ENCODE assay signal across 13 cellular contexts in the genomic region with DNA sequence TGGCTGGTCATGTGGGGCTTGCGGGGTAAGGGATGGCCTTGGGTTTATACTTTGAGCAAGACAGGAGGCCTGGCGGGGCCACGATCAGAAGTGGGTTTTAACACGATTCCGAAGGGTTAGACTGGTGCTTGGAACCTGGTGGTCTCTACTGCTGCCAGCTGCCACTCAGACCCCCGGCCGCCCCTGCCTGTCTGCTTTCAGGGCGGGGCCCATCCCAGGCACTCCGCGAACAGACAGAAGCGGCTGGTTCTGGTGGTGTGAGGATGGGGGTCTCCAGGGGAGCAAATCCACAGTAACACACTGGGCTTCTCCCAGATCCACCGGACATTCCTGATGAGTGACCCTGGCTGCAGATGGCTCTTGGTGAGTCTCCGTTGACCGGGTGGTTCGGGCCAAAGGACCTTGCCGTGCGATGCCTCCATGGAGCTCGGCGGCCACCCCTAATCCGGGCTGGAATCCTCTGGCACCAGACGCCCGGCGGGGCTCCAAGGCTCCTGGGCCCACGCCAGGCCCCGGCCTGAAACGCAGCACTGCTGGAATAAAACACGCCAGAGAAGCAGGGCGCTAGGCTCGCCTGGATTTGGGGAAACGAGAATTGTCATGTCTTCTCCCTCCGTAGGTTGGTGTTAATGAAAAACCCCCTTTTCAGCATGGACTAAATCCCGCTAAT. TPM values are rescaled to one million over a fixed set of nuclear protein-coding genes. Genes with fewer than 3 reads are reported as not detected.
DNase-seq lines count a peak whose midpoint lies in the region; ATAC-seq, FAIRE-seq and TF ChIP-seq lines count a peak whose summit lies in the region.
"Had no signal": no experiment of that assay in that cellular context is flagged by ENCODE, and none has a peak within 500 bp of the region (broad histone marks: within the 10 kb centered on the region; RNA-seq: fewer than 3 reads in every experiment).

No MANE protein-coding gene starts in this region.

- TF ChIP-seq CTCF in astrocyte (IDR thresholded peaks at IDR 0.05; ENCODE audit: insufficient read depth, low read depth, low read length): no peak
- no peak for TF ChIP-seq CTCF in mucosa of descending colon (IDR thresholded peaks at IDR 0.05)
- no peak for TF ChIP-seq CTCF in smooth muscle cell (IDR thresholded peaks at IDR 0.05; ENCODE audit: borderline replicate concordance, insufficient read depth, poor library complexity, severe bottlenecking)
- no peak for TF ChIP-seq CTCF in CD4-positive, alpha-beta T cell (IDR thresholded peaks at IDR 0.05)

- H3K4me3 ChIP-seq in astrocyte (ENCODE audit: insufficient read depth, low read depth, low read length): no peak overlapping the region
- no peak overlapping the region for H3K4me3 ChIP-seq in mucosa of descending colon
- H3K4me3 ChIP-seq in smooth muscle cell: no peak overlapping the region

- CTCF ChIA-PET in CD4-positive, alpha-beta T cell (lab: Charles Lee): no interaction called here

- no peak overlapping the region for H3K27ac ChIP-seq in astrocyte (ENCODE audit: low read depth, low read length)
- H3K27ac ChIP-seq in smooth muscle cell (ENCODE audit: low read depth): no peak overlapping the region
- no peak overlapping the region for H3K27ac ChIP-seq in CD4-positive, alpha-beta T cell (ENCODE audit: low read depth, low read length)

- DNase-seq in AG20443 (ENCODE audit: low spot score) (peak; percentile 25), astrocyte (ENCODE audit: low read depth) (no peak), mucosa of descending colon (peak in 2 of 3 donors; percentile 45 to 61), smooth muscle cell (lab: John Stamatoyannopoulos, UW; ENCODE audit: unreplicated experiment) (no peak), NCI-H2029 treated with DMSO at 0.1 percent for 48 hours (lab: John Stamatoyannopoulos, UW) (no peak)
- no peak for DNase-seq in CD4-positive, alpha-beta T cell
- DNase-seq: immature natural killer cell; NCI-H1436 treated with DMSO at 0.1 percent for 48 hours; stimulated activated CD4-positive, alpha-beta T cell treated with anti-CD3 and anti-CD28 coated beads, Interleukin-4, amount 100 ng/mL, for 1 hour; T-cell had no signal

- H3K36me3 Mint-ChIP-seq in astrocyte (ENCODE audit: low read depth, unreplicated experiment): peaks cover 1% of the 10 kb centered on the region
- H3K36me3 Mint-ChIP-seq in CD4-positive, alpha-beta T cell (ENCODE audit: low read depth): peaks cover 23% of the 10 kb centered on the region
- H3K36me3 Mint-ChIP-seq: immature natural killer cell, T-cell had no signal

- no peaks in the 10 kb centered on the region for H3K9me3 Mint-ChIP-seq in astrocyte (ENCODE audit: unreplicated experiment)
- no peaks in the 10 kb centered on the region for H3K9me3 Mint-ChIP-seq in CD4-positive, alpha-beta T cell
- H3K9me3 Mint-ChIP-seq: immature natural killer cell, T-cell had no signal

- 97% methylated on average over 28 of the region's 32 CpGs for WGBS in smooth muscle cell (ENCODE audit: low lambda C conversion rate)

- H2AFZ ChIP-seq in astrocyte (ENCODE audit: low read depth, low read length): peak overlapping the region; percentile 18
- H2AFZ ChIP-seq in smooth muscle cell (ENCODE audit: low read depth): no peak overlapping the region

- no peaks in the 10 kb centered on the region for H3K9me3 ChIP-seq in astrocyte (ENCODE audit: insufficient read depth, low read depth, low read length)
- H3K9me3 ChIP-seq in mucosa of descending colon: no peaks in the 10 kb centered on the region
- no peaks in the 10 kb centered on the region for H3K9me3 ChIP-seq in smooth muscle cell (replicated peaks; ENCODE audit: low read depth)
- no peaks in the 10 kb centered on the region for H3K9me3 ChIP-seq in CD4-positive, alpha-beta T cell (ENCODE audit: control insufficient read depth, low read length)

- H3K4me1 ChIP-seq in astrocyte (ENCODE audit: insufficient read depth, low read length): peaks cover 11% of the 10 kb centered on the region
- H3K4me1 ChIP-seq in mucosa of descending colon (ENCODE audit: low read depth): peaks cover 22% of the 10 kb centered on the region
- peaks cover 14% of the 10 kb centered on the region for H3K4me1 ChIP-seq in smooth muscle cell (ENCODE audit: low read depth)

- H3K27me3 Mint-ChIP-seq in astrocyte (ENCODE audit: low read depth, unreplicated experiment): no peaks in the 10 kb centered on the region
- no peaks in the 10 kb centered on the region for H3K27me3 Mint-ChIP-seq in CD4-positive, alpha-beta T cell

- POLR2A ChIA-PET in CD4-positive, alpha-beta T cell (lab: Charles Lee): interaction anchor here (0.8 kb wide), 1 partner anchor 98 kb away, joined by 3 read pairs; a partner anchor contains a TSS

- no peak overlapping the region for H3K9ac ChIP-seq in astrocyte (ENCODE audit: low read length)
- H3K9ac ChIP-seq in smooth muscle cell (ENCODE audit: low read depth): no peak overlapping the region

- H3K36me3 ChIP-seq in astrocyte (ENCODE audit: insufficient read depth, low read length) (peaks cover 4% of the 10 kb centered on the region), mucosa of descending colon (ENCODE audit: low read depth) (peaks cover 5% of the 10 kb centered on the region), smooth muscle cell (ENCODE audit: low read depth) (no peaks in the 10 kb centered on the region)

- H3K79me2 ChIP-seq in astrocyte (ENCODE audit: insufficient read depth, low read length): peaks cover 23% of the 10 kb centered on the region
- peaks cover 24% of the 10 kb centered on the region for H3K79me2 ChIP-seq in smooth muscle cell (ENCODE audit: low read depth)

- H3K27me3 ChIP-seq in astrocyte (ENCODE audit: insufficient read depth, low read length): no peaks in the 10 kb centered on the region
- no peaks in the 10 kb centered on the region for H3K27me3 ChIP-seq in smooth muscle cell (ENCODE audit: low read depth)
- H3K27me3 ChIP-seq in CD4-positive, alpha-beta T cell (ENCODE audit: control insufficient read depth, insufficient read depth, low read length): no peaks in the 10 kb centered on the region

- H3K4me1 Mint-ChIP-seq in astrocyte (ENCODE audit: low read depth, unreplicated experiment): peaks cover 5% of the 10 kb centered on the region
- H3K4me1 Mint-ChIP-seq in CD4-positive, alpha-beta T cell (ENCODE audit: low read depth): peaks cover 20% of the 10 kb centered on the region

- no peak for FAIRE-seq in astrocyte (lab: Jason Lieb, UNC)

- H4K20me1 ChIP-seq in astrocyte (ENCODE audit: insufficient read depth, low read length): peaks cover 23% of the 10 kb centered on the region
- H4K20me1 ChIP-seq in smooth muscle cell (ENCODE audit: low read depth): peaks cover 23% of the 10 kb centered on the region

- ATAC-seq in mucosa of descending colon: no peak
- no peak for ATAC-seq in CD4-positive, alpha-beta T cell (ENCODE audit: poor library complexity)
- ATAC-seq: T-cell had no signal

- H3F3A ChIP-seq in smooth muscle cell (ENCODE audit: low read depth): peaks cover 4% of the 10 kb centered on the region

- H3K4me3 Mint-ChIP-seq in astrocyte (ENCODE audit: unreplicated experiment): no peak overlapping the region
- H3K4me3 Mint-ChIP-seq in CD4-positive, alpha-beta T cell: no peak overlapping the region

- H3K27ac Mint-ChIP-seq in astrocyte (ENCODE audit: unreplicated experiment): no peak overlapping the region
- no peak overlapping the region for H3K27ac Mint-ChIP-seq in CD4-positive, alpha-beta T cell
- H3K27ac Mint-ChIP-seq: immature natural killer cell, T-cell had no signal

- H3K4me2 ChIP-seq in astrocyte (ENCODE audit: low read length): no peak overlapping the region
- no peak overlapping the region for H3K4me2 ChIP-seq in smooth muscle cell

- intact Hi-C loops in mucosa of descending colon (cut with DNase I, micrococcal nuclease): no loop called here
- intact Hi-C loops in CD4-positive, alpha-beta T cell (cut with DNase I, micrococcal nuclease): loop anchor here (5.0 to 10.0 kb wide), 4 partner anchors 133 to 450 kb away; a partner anchor contains a TSS

RNA-seq across cellular contexts. Expression of a gene that starts 2.1 kb away (rescaled TPM):
- total RNA-seq in astrocyte (366 and 386 TPM in 2 replicates), mucosa of descending colon (100 to 1,000 TPM; 204 to 305 (median 281) TPM), smooth muscle cell (123 and 167 TPM in 2 replicates)
- 226 and 238 TPM in 2 replicates for polyA plus RNA-seq in smooth muscle cell
- total RNA-seq in CD4-positive, alpha-beta T cell: 100 to 1,000 TPM; 246 to 252 TPM

RNA-seq across cellular contexts. Expression of a gene that starts 26.6 kb away (rescaled TPM):
- total RNA-seq in astrocyte: 29.2 and 36.5 TPM in 2 replicates
- under 1 TPM in 1 of 3 donors, not detected in 2; 0.19 TPM for total RNA-seq in mucosa of descending colon
- total RNA-seq in smooth muscle cell: 6.5 and 10.7 TPM in 2 replicates
- 13.7 and 14.7 TPM in 2 replicates for polyA plus RNA-seq in smooth muscle cell
- not detected for total RNA-seq in CD4-positive, alpha-beta T cell
- total RNA-seq: activated CD8-positive, alpha-beta memory T cell treated with anti-CD3 and anti-CD28 coated beads for 36 hours; ureter had no signal
- polyA plus RNA-seq: immature natural killer cell had no signal

RNA-seq across cellular contexts. Expression of a gene that starts 32.5 kb away (rescaled TPM):
- total RNA-seq in astrocyte: 1.00 and 1.4 TPM in 2 replicates
- total RNA-seq in mucosa of descending colon: under 1 TPM in 1 of 3 donors, not detected in 2; 0.25 TPM
- 0.45 and 8.0 TPM in 2 replicates for total RNA-seq in smooth muscle cell
- polyA plus RNA-seq in smooth muscle cell: 0.32 and 2.2 TPM in 2 replicates
- total RNA-seq in CD4-positive, alpha-beta T cell: under 1 TPM; 0.47 to 0.49 TPM
- total RNA-seq: activated CD8-positive, alpha-beta memory T cell treated with anti-CD3 and anti-CD28 coated beads for 36 hours; epithelial cell of proximal tubule; ureter had no signal
- polyA plus RNA-seq: immature natural killer cell had no signal

RNA-seq across cellular contexts. Expression of a gene that starts 44.2 kb away (rescaled TPM):
- total RNA-seq in astrocyte (0.36 and 0.43 TPM in 2 replicates), mucosa of descending colon (100 to 1,000 TPM; 184 to 443 (median 361) TPM), smooth muscle cell (1.7 and 10.2 TPM in 2 replicates)
- polyA plus RNA-seq in smooth muscle cell: 1.2 and 8.0 TPM in 2 replicates
- not detected for total RNA-seq in CD4-positive, alpha-beta T cell
- total RNA-seq: activated CD8-positive, alpha-beta memory T cell treated with anti-CD3 and anti-CD28 coated beads for 36 hours had no signal
- polyA plus RNA-seq: immature natural killer cell had no signal

RNA-seq across cellular contexts. Expression of a gene that starts 45.7 kb away (rescaled TPM):
- total RNA-seq in astrocyte (not detected in 2 replicates), mucosa of descending colon (not detected), smooth muscle cell (not detected in 2 replicates)
- not detected in 2 replicates for polyA plus RNA-seq in smooth muscle cell
- total RNA-seq in CD4-positive, alpha-beta T cell: not detected
- total RNA-seq: activated CD8-positive, alpha-beta memory T cell treated with anti-CD3 and anti-CD28 coated beads for 36 hours; epithelial cell of proximal tubule; ureter had no signal
- polyA plus RNA-seq: immature natural killer cell had no signal

Comparison
In these comparisons a context has a peak if more than half of its experiments do, and no peak if none do; other contexts are left out.
1. DNase-seq: peak in AG20443 (single experiment) and mucosa of descending colon (2 of 3); none in astrocyte (single experiment), smooth muscle cell (single experiment), CD4-positive, alpha-beta T cell (0 of 10) and NCI-H2029 treated with DMSO at 0.1 percent for 48 hours (single experiment).
2. intact Hi-C loops: an anchor here in CD4-positive, alpha-beta T cell (5.0 to 10.0 kb wide); none called in mucosa of descending colon.